In genomic region chr21:41781047-41781405, GRCh38 we compare ENCODE assay signal across 16 cellular contexts. TPM values are rescaled to one million over a fixed set of nuclear protein-coding genes. Genes with fewer than 3 reads are reported as not detected.
DNase-seq lines count a peak whose midpoint lies in the region; ATAC-seq, FAIRE-seq and TF ChIP-seq lines count a peak whose summit lies in the region.
"Had no signal": no experiment of that assay in that cellular context is flagged by ENCODE, and none has a peak within 500 bp of the region (broad histone marks: within the 10 kb centered on the region; RNA-seq: fewer than 3 reads in every experiment).

No MANE protein-coding gene starts in this region.

- no peak for FAIRE-seq in urothelium cell line (lab: Jason Lieb, UNC)
- FAIRE-seq: GM12878, GM19239, H1 had no signal

- no peaks in the 10 kb centered on the region for H3K9me2 ChIP-seq in PC-3 (replicated peaks; ENCODE audit: low read length)

- BruUV-seq in PC-3 (replicated peaks; lab: Mats Ljungman, UMichigan), result no TSS peak

- DNase-seq in PC-3, result no peak
- no peak for DNase-seq in urothelium cell line (ENCODE audit: low spot score)
- no peak for DNase-seq in retina
- DNase-seq: ACHN; BE2C; CD4-positive, alpha-beta memory T cell; DMS153; DMS79; H9 had no signal

- H3K4me2 ChIP-seq in BLaER1, result peak overlapping the region; percentile 42
- H3K4me2 ChIP-seq in PC-3 (ENCODE audit: low read length), result peak overlapping the region; percentile 10

- peaks cover 12% of the 10 kb centered on the region for H3K79me2 ChIP-seq in PC-3 (ENCODE audit: low read length)

- no peaks in the 10 kb centered on the region for H3K36me3 ChIP-seq in BLaER1
- no peaks in the 10 kb centered on the region for H3K36me3 ChIP-seq in HEK293 (ENCODE audit: control insufficient read depth in 2 of 2, insufficient read depth in 1 of 2, low read length in 2 of 2)
- H3K36me3 ChIP-seq in PC-3 (ENCODE audit: low read depth, low read length), result no peaks in the 10 kb centered on the region
- H3K36me3 ChIP-seq: BE2C had no signal

- H3K27me3 ChIP-seq in BLaER1 (no peaks in the 10 kb centered on the region), PC-3 (ENCODE audit: low read length) (no peaks in the 10 kb centered on the region)
- H3K27me3 ChIP-seq: BE2C had no signal

- H3K4me3 ChIP-seq in BLaER1 (no peak overlapping the region), HEK293 (ENCODE audit: low read depth, low read length) (no peak overlapping the region), PC-3 (ENCODE audit: low read length) (no peak overlapping the region)
- H3K4me3 ChIP-seq: GM12878 had no signal

- H4K20me1 ChIP-seq in BLaER1 (no peaks in the 10 kb centered on the region), PC-3 (ENCODE audit: low read length) (no peaks in the 10 kb centered on the region)

- TF ChIP-seq CTCF in HEK293 (tag by site-specific recombination; IDR thresholded peaks at IDR 0.05) (no peak), PC-3 (conservative IDR thresholded peaks at IDR 0.05; ENCODE audit: low read depth, low read length) (no peak)

- CTCF ChIA-PET in HEK293 (lab: Yijun Ruan, JAX), result interaction anchor here (0.7 to 1.6 kb wide), 3 partner anchors 168 to 171 kb away, joined by 3 to 5 read pairs (median 4); no protein-coding TSS in a partner anchor
- CTCF ChIA-PET in PC-3 (lab: Charles Lee), result interaction anchor here (2.0 kb wide), 1 partner anchor 169 kb away, joined by 14 read pairs; no protein-coding TSS in a partner anchor

- H3F3A ChIP-seq in PC-3 (ENCODE audit: low read length, unreplicated experiment), result peaks cover 16% of the 10 kb centered on the region

- POLR2A ChIA-PET in HEK293 (lab: Yijun Ruan, JAX), result no interaction called here
- POLR2A ChIA-PET in PC-3 (lab: Charles Lee; ENCODE audit: unreplicated experiment), result no interaction called here

- H3K27ac ChIP-seq in BLaER1 (no peak overlapping the region), HEK293 (ENCODE audit: extremely low read depth, low read depth, low read length) (no peak overlapping the region), PC-3 (ENCODE audit: low read length) (peak overlapping the region; percentile 97)
- H3K27ac ChIP-seq: C4-2B had no signal

- H3K9me3 ChIP-seq in BLaER1, result no peaks in the 10 kb centered on the region
- no peaks in the 10 kb centered on the region for H3K9me3 ChIP-seq in HEK293 (ENCODE audit: control insufficient read depth, insufficient read depth, low read depth, low read length)
- no peaks in the 10 kb centered on the region for H3K9me3 ChIP-seq in PC-3 (ENCODE audit: low read length)
- H3K9me3 ChIP-seq: BE2C had no signal

- H3K4me1 ChIP-seq in BLaER1, result peaks cover 49% of the 10 kb centered on the region
- H3K4me1 ChIP-seq in HEK293 (ENCODE audit: control insufficient read depth, insufficient read depth, low read length), result peaks cover 25% of the 10 kb centered on the region
- peaks cover 80% of the 10 kb centered on the region for H3K4me1 ChIP-seq in PC-3 (ENCODE audit: insufficient read depth, low read length)
- H3K4me1 ChIP-seq: BE2C had no signal

- H3K9ac ChIP-seq in BLaER1, result no peak overlapping the region
- H3K9ac ChIP-seq in PC-3 (ENCODE audit: low read length), result peak overlapping the region; percentile 41

- H2AFZ ChIP-seq in PC-3 (ENCODE audit: low read length), result no peak overlapping the region

- ATAC-seq in PC-3 (no peak), HG03095 (IDR thresholded peaks at IDR 0.05; ENCODE audit: unreplicated experiment) (no peak)
- ATAC-seq: GM12878 had no signal

- intact Hi-C loops in PC-3 (cut with micrococcal nuclease), result no loop called here

TF ChIP-seq in HEK293, 187 proteins besides CTCF, POLR2A, EP300 and RAD21:
- peak; percentile 86 for TF ChIP-seq ZNF121 (tag by site-specific recombination; IDR thresholded peaks at IDR 0.05)
- TF ChIP-seq SP7 (tag by site-specific recombination; IDR thresholded peaks at IDR 0.05), result peak; percentile 93
- no peak for TF ChIP-seq ZNF19 (tag by site-specific recombination; IDR thresholded peaks at IDR 0.05; ENCODE audit: low read depth)
- peak; percentile 3; the same call in 1 of the 2 replicates for TF ChIP-seq ZNF366 (tag by site-specific recombination; conservative IDR thresholded peaks at IDR 0.05)

RNA-seq across cellular contexts. Expression of gene RIPK4, which starts 14.2 kb away (rescaled TPM):
- 252 and 333 TPM in 2 replicates for total RNA-seq in PC-3 (2014; rRNA removed)
